In the genomic region with DNA sequence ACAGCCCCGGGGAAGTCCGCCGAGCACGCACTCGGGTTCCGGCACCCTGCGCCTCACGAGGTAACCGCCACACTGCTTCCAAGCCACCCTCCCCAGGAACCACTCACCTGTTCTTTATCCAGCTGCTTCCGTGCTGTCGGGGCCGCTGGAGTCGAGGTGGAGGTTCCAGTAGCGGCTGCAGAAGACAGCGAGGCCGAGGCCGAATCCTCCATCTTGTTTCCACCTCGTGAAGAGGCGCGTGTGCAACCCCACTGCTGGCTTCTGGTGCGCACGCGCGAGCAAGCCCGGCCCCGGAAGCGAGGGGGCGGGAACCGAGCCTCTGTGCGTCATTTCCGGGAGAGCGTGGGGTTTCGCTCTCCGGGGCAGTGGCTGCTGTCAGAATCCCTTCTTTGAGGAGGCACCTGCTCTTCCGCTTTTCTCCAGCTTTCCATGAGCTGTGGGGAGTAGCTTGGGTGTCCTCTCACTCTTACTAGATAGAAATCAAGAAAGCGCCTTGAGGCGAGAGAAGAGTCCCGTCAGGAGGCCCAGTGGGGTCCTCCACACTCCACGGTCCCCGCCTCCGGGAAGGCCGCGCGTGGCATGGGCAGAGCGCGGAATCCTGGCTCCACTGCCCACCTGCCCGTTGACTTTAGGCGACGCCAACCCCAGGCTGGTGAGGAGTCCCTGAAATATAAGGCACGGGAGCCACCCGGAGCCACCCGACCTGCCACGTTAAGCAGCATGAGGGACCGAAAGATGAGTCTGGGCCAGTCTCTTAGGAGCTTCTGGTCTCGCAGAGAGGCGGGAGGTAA, we compare ENCODE assay signal across 8 cellular contexts. TPM values are rescaled to one million over a fixed set of nuclear protein-coding genes. Genes with fewer than 3 reads are reported as not detected.
DNase-seq lines count a peak whose midpoint lies in the region; ATAC-seq and TF ChIP-seq lines count a peak whose summit lies in the region.

Gene RSL1D1 (minus strand): TSS at position 242 of the 791 bp plus-strand sequence. CDS start 30 bp downstream, at position 212.

- peak within 1 kb of the TSS; percentile 100 for H3K4me3 ChIP-seq in left ventricle myocardium inferior
- peak within 1 kb of the TSS; percentile 99 for H3K4me3 ChIP-seq in psoas muscle
- H3K4me3 ChIP-seq in urinary bladder (ENCODE audit: low read depth, low read length) = peak within 1 kb of the TSS; percentile 82

- H3K4me1 ChIP-seq in left ventricle myocardium inferior = peaks cover 69% of the 10 kb centered on the region
- peaks cover 22% of the 10 kb centered on the region for H3K4me1 ChIP-seq in psoas muscle
- H3K4me1 ChIP-seq in urinary bladder (ENCODE audit: insufficient read depth) = peaks cover 4% of the 10 kb centered on the region

- H3K36me3 Mint-ChIP-seq in T-helper 1 cell treated with Interleukin-12 subunit alpha and Interleukin-12 subunit beta and Interleukin-4 antibody, amounts not matched to agents 30 μg/mL and 1 μg/mL, for 36 hours (ENCODE audit: low read depth) = peaks cover 39% of the 10 kb centered on the region

- DNase-seq in NCI-H1694 treated with DMSO at 0.1 percent for 48 hours (lab: John Stamatoyannopoulos, UW) = peak; percentile 79
- peak; percentile 86 for DNase-seq in amniotic stem cell (lab: John Stamatoyannopoulos, UW)
- DNase-seq in left ventricle myocardium inferior = peak; percentile 86
- peak; percentile 90 to 96 for DNase-seq in psoas muscle

- H3K9me3 ChIP-seq in left ventricle myocardium inferior (replicated peaks) = no peaks in the 10 kb centered on the region
- no peaks in the 10 kb centered on the region for H3K9me3 ChIP-seq in psoas muscle

- peak within 1 kb of the TSS; percentile 88 for H3K4me3 Mint-ChIP-seq in T-helper 1 cell treated with Interleukin-12 subunit alpha and Interleukin-12 subunit beta and Interleukin-4 antibody, amounts not matched to agents 30 μg/mL and 1 μg/mL, for 36 hours

- TF ChIP-seq CTCF in left ventricle myocardium inferior (IDR thresholded peaks at IDR 0.05; ENCODE audit: borderline replicate concordance) (no peak), psoas muscle (IDR thresholded peaks at IDR 0.05) (no peak)

- peak; percentile 48 for ATAC-seq in GM18499 (IDR thresholded peaks at IDR 0.05; ENCODE audit: insufficient read depth, unreplicated experiment)
- ATAC-seq in HG02938 (IDR thresholded peaks at IDR 0.05; ENCODE audit: unreplicated experiment) = peak; percentile 89
- peak; percentile 97 to 98 (median 98) for ATAC-seq in psoas muscle

- H3K27ac ChIP-seq in left ventricle myocardium inferior (replicated peaks) = peak within 1 kb of the TSS; percentile 92
- peak within 1 kb of the TSS; percentile 97 for H3K27ac ChIP-seq in psoas muscle
- peak within 1 kb of the TSS; percentile 55 for H3K27ac ChIP-seq in urinary bladder (ENCODE audit: low read depth)

- H3K27me3 Mint-ChIP-seq in T-helper 1 cell treated with Interleukin-12 subunit alpha and Interleukin-12 subunit beta and Interleukin-4 antibody, amounts not matched to agents 30 μg/mL and 1 μg/mL, for 36 hours (ENCODE audit: low read depth) = no peaks in the 10 kb centered on the region

- H3K4me1 Mint-ChIP-seq in T-helper 1 cell treated with Interleukin-12 subunit alpha and Interleukin-12 subunit beta and Interleukin-4 antibody, amounts not matched to agents 30 μg/mL and 1 μg/mL, for 36 hours (ENCODE audit: low read depth) = peaks cover 31% of the 10 kb centered on the region

- WGBS in psoas muscle, 3 donors = 0 to 1% (median 0%) methylated on average over 50 to 56 of the region's 56 CpGs
- WGBS in urinary bladder = under 1% methylated on average over 56 of the region's 56 CpGs

- intact Hi-C loops in left ventricle myocardium inferior (cut with micrococcal nuclease) = no loop called here
- intact Hi-C loops in psoas muscle (cut with DNase I) = loop anchor here in 1 of 2 donors (5.0 kb wide), 1 partner anchor 54 kb away; the partner anchor contains the start of gene ZC3H7A

- no peaks in the 10 kb centered on the region for H3K9me3 Mint-ChIP-seq in T-helper 1 cell treated with Interleukin-12 subunit alpha and Interleukin-12 subunit beta and Interleukin-4 antibody, amounts not matched to agents 30 μg/mL and 1 μg/mL, for 36 hours

- peak within 1 kb of the TSS; percentile 85 for H3K27ac Mint-ChIP-seq in T-helper 1 cell treated with Interleukin-12 subunit alpha and Interleukin-12 subunit beta and Interleukin-4 antibody, amounts not matched to agents 30 μg/mL and 1 μg/mL, for 36 hours

- H3K27me3 ChIP-seq in left ventricle myocardium inferior (ENCODE audit: low read depth) (no peaks in the 10 kb centered on the region), psoas muscle (ENCODE audit: insufficient read depth in 3 of 3, low read length in 2 of 3) (no peaks in the 10 kb centered on the region)

- H3K36me3 ChIP-seq in left ventricle myocardium inferior (peaks cover 35% of the 10 kb centered on the region), psoas muscle (ENCODE audit: insufficient read depth in 1 of 2, low read depth in 1 of 2) (peaks cover 2 to 49% of the 10 kb centered on the region in 2 donors), urinary bladder (ENCODE audit: insufficient read depth) (no peaks in the 10 kb centered on the region)

RNA-seq across cellular contexts. Expression of gene RSL1D1, which starts in this region (rescaled TPM):
- total RNA-seq in left ventricle myocardium inferior (117 TPM), psoas muscle (100 to 1,000 TPM; 197 to 271 (median 256) TPM), urinary bladder (157 TPM)
- polyA plus RNA-seq in psoas muscle (100 to 1,000 TPM; 197 to 249 (median 202) TPM), urinary bladder (112 TPM)

Comparison
In these comparisons a context has a peak if more than half of its experiments do, and no peak if none do; other contexts are left out.
1. Peak in every context shown above with its lines: DNase-seq, ATAC-seq, H3K4me3 ChIP-seq and H3K27ac ChIP-seq.